In genomic region chr15:43526261-43526930, GRCh38 we compare ENCODE assay signal across 24 cellular contexts.
"Had no signal": no experiment of that assay in that cellular context is flagged by ENCODE, and none has a peak within 500 bp of the region (broad histone marks: within the 10 kb centered on the region; RNA-seq: fewer than 3 reads in every experiment).

No MANE protein-coding gene starts in this region.

- H3K4me1 Mint-ChIP-seq: activated B cell treated with CpG ODN at 0.5 μM for 24 hours had no signal

- H3K4me1 ChIP-seq: body of pancreas, parathyroid adenoma had no signal

- H3K36me3 Mint-ChIP-seq: naive B cell had no signal

- H3K9me3 Mint-ChIP-seq: activated B cell treated with CpG ODN at 0.5 μM for 24 hours; activated T-helper 1 cell treated with anti-CD3 and anti-CD28 coated beads, Interleukin-12 subunit alpha, Interleukin-12 subunit beta, Interleukin-2, Interleukin-4 antibody, amounts not matched to agents 30 ng/mL and 10 ng/mL and 1 ng/mL, durations not matched to agents 14 hours and 24 hours and 36 hours; naive B cell; T-helper 2 cell treated with Interferon-gamma antibody and Interleukin-4, amounts not matched to agents 5 μg/mL and 100 μg/mL, for 36 hours had no signal

- H3K9ac ChIP-seq: parathyroid adenoma had no signal

- H3K27ac ChIP-seq: body of pancreas, coronary artery, gastrocnemius medialis, hepatocyte, parathyroid adenoma, right atrium auricular region, thoracic aorta had no signal

- H3K4me3 ChIP-seq: body of pancreas, coronary artery, gastrocnemius medialis, hepatocyte, right atrium auricular region, thoracic aorta had no signal

- H3K9me3 ChIP-seq: body of pancreas, gastrocnemius medialis, right atrium auricular region had no signal

- H3K4me3 Mint-ChIP-seq: activated B cell treated with CpG ODN at 0.5 μM for 24 hours; activated T-helper 1 cell treated with anti-CD3 and anti-CD28 coated beads, Interleukin-12 subunit alpha, Interleukin-12 subunit beta, Interleukin-2, Interleukin-4 antibody, amounts not matched to agents 30 ng/mL and 10 ng/mL and 1 ng/mL, durations not matched to agents 14 hours and 24 hours and 36 hours; mesothelial cell of epicardium; naive B cell; nephron progenitor cell; T-helper 2 cell treated with Interferon-gamma antibody and Interleukin-4, amounts not matched to agents 5 μg/mL and 100 μg/mL, for 36 hours had no signal

- H3K27ac Mint-ChIP-seq: activated B cell treated with CpG ODN at 0.5 μM for 24 hours; mesothelial cell of epicardium; nephron progenitor cell; T-helper 2 cell treated with Interferon-gamma antibody and Interleukin-4, amounts not matched to agents 5 μg/mL and 100 μg/mL, for 36 hours had no signal

- DNase-seq: activated B cell treated with CpG ODN at 0.5 μM for 24 hours; activated CD8-positive, alpha-beta memory T cell treated with anti-CD3 and anti-CD28 coated beads for 24 hours; activated gamma-delta T cell; activated naive CD4-positive, alpha-beta T cell treated with anti-CD3 and anti-CD28 coated beads, Interleukin-2, amount 50 U/mL, for 16 hours; body of pancreas; cerebellar nuclear complex; effector memory CD4-positive, alpha-beta T cell; gastrocnemius medialis; left cardiac atrium; mammary epithelial cell; naive B cell; nephron progenitor cell; stimulated activated CD4-positive, alpha-beta T cell treated with anti-CD3 and anti-CD28 coated beads, Interleukin-2, amount 100 ng/mL, for 48 hours; stimulated activated naive CD8-positive, alpha-beta T cell treated with anti-CD3 and anti-CD28 coated beads, Interleukin-15, Interleukin-2, amounts not matched to agents 100 U/mL and 50 U/mL, for 24 hours; T-helper 1 cell had no signal

- H3K27me3 ChIP-seq: body of pancreas, dorsolateral prefrontal cortex, gastrocnemius medialis, hepatocyte, right atrium auricular region had no signal

- ATAC-seq: body of pancreas; gastrocnemius medialis; stimulated activated naive CD8-positive, alpha-beta T cell treated with anti-CD3 and anti-CD28 coated beads, Interleukin-15, Interleukin-2, amounts not matched to agents 100 U/mL and 50 U/mL, for 24 hours had no signal

- H3K79me2 ChIP-seq: hepatocyte, parathyroid adenoma had no signal

- H2AFZ ChIP-seq: hepatocyte, parathyroid adenoma had no signal

- H3K4me2 ChIP-seq: hepatocyte had no signal
